In genomic region chr4:81838586-81838985, GRCh38 we compare ENCODE assay signal across 11 cellular contexts.
"Had no signal": no experiment of that assay in that cellular context is flagged by ENCODE, and none has a peak within 500 bp of the region (broad histone marks: within the 10 kb centered on the region; RNA-seq: fewer than 3 reads in every experiment).

No MANE protein-coding gene starts in this region.

- H3K9me3 Mint-ChIP-seq: GM23338, H9 had no signal

- H2AFZ ChIP-seq: GM23248, GM23338 had no signal

- H3K9ac ChIP-seq: GM23248 had no signal

- H3K4me3 ChIP-seq: GM23248, GM23338, HAP-1 had no signal

- DNase-seq: GM23248, GOT3, H7, H9, HCEC 1CT, HFFc6 had no signal

- FAIRE-seq: H1, H54 had no signal

- H3K4me1 Mint-ChIP-seq: GM23338 had no signal

- H3K27ac ChIP-seq: GM23248 had no signal

- H3K4me3 Mint-ChIP-seq: GM23338, H9, HFFc6 had no signal

- ATAC-seq: GM23338, HCT116 had no signal

- H3K9me3 ChIP-seq: HAP-1 had no signal

- H3K4me2 ChIP-seq: GM23338 had no signal

- H3K36me3 ChIP-seq: HAP-1 had no signal

- H3K27ac Mint-ChIP-seq: GM23338, H9, HFFc6 had no signal
